Comparison of ENCODE assay signal across 8 cellular contexts in the genomic region with DNA sequence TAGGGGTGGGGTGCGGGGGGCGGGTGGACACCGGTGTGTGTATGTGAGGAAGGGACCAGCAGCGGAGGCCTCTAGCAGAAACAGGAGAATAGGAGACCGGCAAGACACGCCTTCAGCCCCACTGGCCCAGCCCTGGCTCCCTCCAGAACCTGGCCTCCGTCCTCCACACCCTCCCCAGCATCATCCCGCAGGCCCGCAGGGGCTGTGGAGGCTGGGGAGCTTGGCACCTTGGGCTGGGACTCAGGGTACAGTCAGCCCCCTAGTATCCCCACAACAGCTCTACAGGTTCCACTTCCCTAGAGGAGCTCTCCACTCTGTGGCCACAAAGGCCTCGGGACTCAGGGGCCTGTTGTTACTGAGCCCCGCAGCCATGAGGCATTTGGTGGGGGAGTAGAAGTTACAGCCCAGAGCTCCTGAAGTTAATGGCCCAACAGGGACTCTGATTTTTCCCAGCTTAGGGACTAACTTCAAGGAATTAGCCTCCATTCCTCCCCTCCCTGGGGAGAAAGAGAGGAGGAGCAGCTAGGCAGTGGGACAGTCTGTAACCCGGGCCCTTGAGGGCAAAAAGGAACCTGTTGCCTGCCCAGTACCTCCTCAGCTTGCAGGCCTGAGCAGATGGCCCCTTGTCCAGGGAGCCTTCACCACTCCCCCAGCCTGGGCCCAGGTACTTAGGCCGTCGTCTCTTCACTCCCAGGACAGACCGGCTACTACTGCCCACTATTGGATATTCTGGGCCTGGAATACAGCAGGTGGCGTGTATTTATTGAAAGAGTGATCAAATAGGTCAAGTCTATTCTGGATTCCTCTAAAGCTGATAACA. TPM values are rescaled to one million over a fixed set of nuclear protein-coding genes. Genes with fewer than 3 reads are reported as not detected.
DNase-seq lines count a peak whose midpoint lies in the region; ATAC-seq, FAIRE-seq and TF ChIP-seq lines count a peak whose summit lies in the region.

No MANE protein-coding gene starts in this region.

- ATAC-seq in GM18868 (IDR thresholded peaks at IDR 0.05; ENCODE audit: unreplicated experiment) (no peak), GM18861 (IDR thresholded peaks at IDR 0.05; ENCODE audit: unreplicated experiment) (no peak)

- TF ChIP-seq CTCF in endothelial cell of umbilical vein (IDR thresholded peaks at IDR 0.05; ENCODE audit: extremely low read depth in 1 of 2, insufficient read depth in 1 of 2, low read depth in 1 of 2, low read length in 2 of 2): no peak

- H2BK12ac ChIP-seq in neuronal stem cell (ENCODE audit: low read length): no peak overlapping the region

- peak overlapping the region; percentile 90 for H3K18ac ChIP-seq in neuronal stem cell (ENCODE audit: low read length)

- peak overlapping the region; percentile 60 for H2AFZ ChIP-seq in endothelial cell of umbilical vein (ENCODE audit: low read depth, low read length)
- peak overlapping the region; percentile 68 for H2AFZ ChIP-seq in neuronal stem cell (ENCODE audit: low read length)

- dilution Hi-C loops in endothelial cell of umbilical vein (cut with MboI; ENCODE audit: extremely low pct_ligation_motif_present, low sequenced_read_pairs): no loop called here

- no peaks in the 10 kb centered on the region for H3K36me3 ChIP-seq in endothelial cell of umbilical vein (ENCODE audit: control insufficient read depth in 2 of 2, extremely low read depth in 1 of 2, insufficient read depth in 2 of 2, low read length in 2 of 2)
- no peaks in the 10 kb centered on the region for H3K36me3 ChIP-seq in neuronal stem cell (replicated peaks in 1 of 2; ENCODE audit: control insufficient read depth in 2 of 2, insufficient read depth in 2 of 2, low read length in 2 of 2)

- intact Hi-C loops in endothelial cell of umbilical vein (cut with micrococcal nuclease): no loop called here

- peak overlapping the region in 1 of 3 experiments; percentile 30 for H3K4me3 ChIP-seq in endothelial cell of umbilical vein (replicated peaks in 1 of 3; ENCODE audit: insufficient read depth in 1 of 3, low read depth in 1 of 3, low read length in 3 of 3)
- H3K4me3 ChIP-seq in neuronal stem cell (ENCODE audit: low read length in 2 of 2): no peak overlapping the region

- no peak for FAIRE-seq in endothelial cell of umbilical vein (lab: Jason Lieb, UNC)

- H3K9ac ChIP-seq in endothelial cell of umbilical vein (replicated peaks; ENCODE audit: extremely low read depth, insufficient read depth, low read length): peak overlapping the region; percentile 74
- H3K9ac ChIP-seq in neuronal stem cell (ENCODE audit: low read depth, low read length, poor library complexity): no peak overlapping the region

- H3K14ac ChIP-seq in neuronal stem cell (ENCODE audit: low read length): peak overlapping the region; percentile 48

- TSS peak; percentile 67 for BruUV-seq in endothelial cell of umbilical vein (replicated peaks; lab: Mats Ljungman, UMichigan)

- WGBS in neuronal stem cell (ENCODE audit: extremely low coverage in 2 of 2, insufficient read length in 2 of 2, insufficient replicate concordance in 1 of 2), 2 donors: no CpG with 5 or more reads among the region's 16 CpGs

- POLR2A ChIA-PET in endothelial cell of umbilical vein (lab: Charles Lee): interaction anchor here (1.1 to 3.1 kb wide), 2 partner anchors 100 to 102 kb away, joined by 3 to 26 read pairs; partner anchors contain the start of gene MAT2A

- no peak overlapping the region for H4K8ac ChIP-seq in neuronal stem cell (ENCODE audit: low read depth, low read length)

- H3K9me3 ChIP-seq in endothelial cell of umbilical vein (replicated peaks; ENCODE audit: control insufficient read depth, insufficient read depth, low read length) (no peaks in the 10 kb centered on the region), neuronal stem cell (replicated peaks in 1 of 2; ENCODE audit: control insufficient read depth in 2 of 2, insufficient read depth in 1 of 2, low read depth in 1 of 2, low read length in 2 of 2) (no peaks in the 10 kb centered on the region)

- no peak for TF ChIP-seq POLR2A in endothelial cell of umbilical vein (IDR thresholded peaks at IDR 0.05; ENCODE audit: low read depth, low read length)

- H3K27ac ChIP-seq in endothelial cell of umbilical vein (ENCODE audit: insufficient read depth, low read depth, low read length) (peak overlapping the region; percentile 60), neuronal stem cell (replicated peaks; ENCODE audit: low read length) (no peak overlapping the region)

- CTCF ChIA-PET in endothelial cell of umbilical vein (lab: Charles Lee): interaction anchor here (1.0 to 1.8 kb wide), 8 partner anchors 10 to 165 kb away, joined by 3 to 14 read pairs (median 4); partner anchors contain the start of gene MAT2A

- H2BK5ac ChIP-seq in neuronal stem cell (ENCODE audit: low read length): peak overlapping the region; percentile 31

- H2BK15ac ChIP-seq in neuronal stem cell (ENCODE audit: low read length): peak overlapping the region; percentile 18

- H3K79me1 ChIP-seq in neuronal stem cell (ENCODE audit: low read depth, low read length): no peaks in the 10 kb centered on the region

- H3K23ac ChIP-seq in neuronal stem cell (ENCODE audit: low read depth, low read length, poor library complexity): no peak overlapping the region

- H3K79me2 ChIP-seq in endothelial cell of umbilical vein (ENCODE audit: control insufficient read depth, insufficient read depth, low read length): no peaks in the 10 kb centered on the region

- H3K4ac ChIP-seq in neuronal stem cell (ENCODE audit: low read length): peak overlapping the region; percentile 24

- H3K4me1 ChIP-seq in endothelial cell of umbilical vein (ENCODE audit: control insufficient read depth, extremely low read depth, insufficient read depth, low read length): peaks cover 17% of the 10 kb centered on the region
- peaks cover 6 to 16% of the 10 kb centered on the region in 2 donors for H3K4me1 ChIP-seq in neuronal stem cell (ENCODE audit: control insufficient read depth in 2 of 2, insufficient read depth in 1 of 2, low read depth in 1 of 2, low read length in 2 of 2)

- H3K4me2 ChIP-seq in endothelial cell of umbilical vein (ENCODE audit: insufficient read depth, low read length): peak overlapping the region; percentile 23
- H3K4me2 ChIP-seq in neuronal stem cell (ENCODE audit: insufficient read depth, low read length, poor library complexity, severe bottlenecking): peak overlapping the region; percentile 75

- H2AK5ac ChIP-seq in neuronal stem cell (ENCODE audit: low read depth, low read length): peak overlapping the region; percentile 93

- H3K9me1 ChIP-seq in endothelial cell of umbilical vein (replicated peaks; ENCODE audit: control insufficient read depth, extremely low read depth, insufficient read depth, low read length): no peaks in the 10 kb centered on the region

- H2BK120ac ChIP-seq in neuronal stem cell (ENCODE audit: low read depth, low read length): peak overlapping the region; percentile 39

- H4K91ac ChIP-seq in neuronal stem cell (ENCODE audit: low read depth, low read length, poor library complexity): peak overlapping the region; percentile 18

- H3K27me3 ChIP-seq in endothelial cell of umbilical vein (ENCODE audit: control insufficient read depth in 2 of 2, insufficient read depth in 2 of 2, low read length in 2 of 2): no peaks in the 10 kb centered on the region
- peaks cover 0 to 18% (median 0%) of the 10 kb centered on the region in 3 experiments for H3K27me3 ChIP-seq in neuronal stem cell (ENCODE audit: control insufficient read depth in 3 of 3, insufficient read depth in 3 of 3, low read depth in 1 of 3, low read length in 3 of 3)

- no peaks in the 10 kb centered on the region for H4K20me1 ChIP-seq in endothelial cell of umbilical vein (replicated peaks; ENCODE audit: control insufficient read depth, extremely low read depth, insufficient read depth, low read length)

- DNase-seq in activated CD4-positive, CD25-positive, alpha-beta regulatory T cell treated with anti-CD3 and anti-CD28 coated beads, Interleukin-2, amount 50 U/mL, for 72 hours: peak; percentile 43
- DNase-seq in activated CD4-positive, CD25-positive, alpha-beta regulatory T cell (lab: John Stamatoyannopoulos, UW): no peak
- DNase-seq in RPMI7951 (ENCODE audit: low read depth) (peak; percentile 47), endothelial cell of umbilical vein (ENCODE audit: low read depth, low spot score) (no peak), neuronal stem cell (ENCODE audit: low spot score) (no peak), putamen (ENCODE audit: low spot score) (no peak)

TF ChIP-seq in endothelial cell of umbilical vein, 7 proteins besides CTCF, POLR2A, EP300 and RAD21 (continues in another document):
- no peak for TF ChIP-seq FOS (IDR thresholded peaks at IDR 0.05; ENCODE audit: borderline replicate concordance, insufficient read depth, low read length)
- TF ChIP-seq MYC (IDR thresholded peaks at IDR 0.05; ENCODE audit: low read depth, low read length): no peak
- TF ChIP-seq POLR2AphosphoS5 (IDR thresholded peaks at IDR 0.05; ENCODE audit: insufficient read depth, low read depth, low read length): no peak
- no peak for TF ChIP-seq JUN (IDR thresholded peaks at IDR 0.05; ENCODE audit: borderline replicate concordance, insufficient read depth, insufficient read length, low read depth)

RNA-seq across cellular contexts. Expression of gene SH2D6, which starts 20.0 kb away (rescaled TPM):
- not detected in 2 replicates for total RNA-seq in RPMI7951 (2014; rRNA removed; shearing (Covaris generic))
- total RNA-seq in endothelial cell of umbilical vein: 0.39 and 0.53 TPM in 2 replicates
- not detected in 2 replicates for polyA plus RNA-seq in endothelial cell of umbilical vein
- polyA plus RNA-seq in endothelial cell of umbilical vein (2011; cell fraction: cytosol; rRNA removed): not detected in 2 replicates
- 0.50 TPM in 1 of 2 replicates, not detected in the other for polyA plus RNA-seq in endothelial cell of umbilical vein (2011; cell fraction: nucleus; rRNA removed)
- polyA plus RNA-seq in endothelial cell of umbilical vein (2012): not detected in 2 replicates
- polyA minus RNA-seq in endothelial cell of umbilical vein: not detected in 2 replicates
- 2.2 TPM for polyA minus RNA-seq in endothelial cell of umbilical vein (2011; cell fraction: cytosol; rRNA and poly(A)+ RNA removed)
- 0.38 TPM in 1 of 2 replicates, not detected in the other for polyA minus RNA-seq in endothelial cell of umbilical vein (2011; cell fraction: nucleus; rRNA and poly(A)+ RNA removed)
- polyA plus RNA-seq in neuronal stem cell (2013, experiment 1 of 2): 0.15 TPM
- 0.15 TPM for polyA plus RNA-seq in neuronal stem cell (2013, experiment 2 of 2)

RNA-seq across cellular contexts. Expression of gene CAPG, which starts 28.3 kb away (rescaled TPM):
- 5.2 and 8.5 TPM in 2 replicates for total RNA-seq in RPMI7951 (2014; rRNA removed; shearing (Covaris generic))
- total RNA-seq in endothelial cell of umbilical vein: 103 and 115 TPM in 2 replicates
- polyA plus RNA-seq in endothelial cell of umbilical vein: 104 and 107 TPM in 2 replicates
- 93.8 and 122 TPM in 2 replicates for polyA plus RNA-seq in endothelial cell of umbilical vein (2011; cell fraction: cytosol; rRNA removed)
- polyA plus RNA-seq in endothelial cell of umbilical vein (2011; cell fraction: nucleus; rRNA removed): 56.5 and 66.5 TPM in 2 replicates
- polyA plus RNA-seq in endothelial cell of umbilical vein (2012): 175 and 239 TPM in 2 replicates
- 40.0 and 59.8 TPM in 2 replicates for polyA minus RNA-seq in endothelial cell of umbilical vein
- polyA minus RNA-seq in endothelial cell of umbilical vein (2011; cell fraction: cytosol; rRNA and poly(A)+ RNA removed): 82.9 TPM
- 11.3 and 15.3 TPM in 2 replicates for polyA minus RNA-seq in endothelial cell of umbilical vein (2011; cell fraction: nucleus; rRNA and poly(A)+ RNA removed)
- polyA plus RNA-seq in neuronal stem cell (2013, experiment 1 of 2): 41.7 TPM
- polyA plus RNA-seq in neuronal stem cell (2013, experiment 2 of 2): 42.5 TPM

Comparison
In these comparisons a context has a peak if more than half of its experiments do, and no peak if none do; other contexts are left out.
1. DNase-seq: peak in activated CD4-positive, CD25-positive, alpha-beta regulatory T cell treated with anti-CD3 and anti-CD28 coated beads, Interleukin-2, amount 50 U/mL, for 72 hours (single experiment) and RPMI7951 (single experiment); none in activated CD4-positive, CD25-positive, alpha-beta regulatory T cell (0 of 4), endothelial cell of umbilical vein (single experiment), neuronal stem cell (single experiment) and putamen (single experiment).
2. RNA of gene CAPG, which starts 28.3 kb away (total RNA-seq): 103 to 115 TPM in endothelial cell of umbilical vein; 5.2 to 8.5 TPM in RPMI7951; every median in the first group is over 10 times any median in the second.